In genomic region chr18:74182335-74182734, GRCh38 we compare ENCODE assay signal across 15 cellular contexts. TPM values are rescaled to one million over a fixed set of nuclear protein-coding genes. Genes with fewer than 3 reads are reported as not detected.
"Had no signal": no experiment of that assay in that cellular context is flagged by ENCODE, and none has a peak within 500 bp of the region (broad histone marks: within the 10 kb centered on the region; RNA-seq: fewer than 3 reads in every experiment).

No MANE protein-coding gene starts in this region.

- H3K4me1 ChIP-seq: Peyer's patch had no signal

- H3K27me3 ChIP-seq: MG63, Peyer's patch had no signal

- H3K36me3 ChIP-seq: MG63, Peyer's patch had no signal

- H3K9me3 ChIP-seq: MG63, Peyer's patch, SK-N-SH had no signal

- H3K9ac ChIP-seq: SK-N-SH had no signal

- H3K27ac ChIP-seq: Peyer's patch had no signal

- H3K4me3 ChIP-seq: MG63, Peyer's patch had no signal

- H3K4me2 ChIP-seq: SK-N-SH had no signal

- DNase-seq: IMR-90; Karpas-422; KG1; MG63; NCI-H1105 treated with DMSO at 0.1 percent for 48 hours; NCI-H1694 treated with DMSO at 0.1 percent for 48 hours; NCI-H1930; NCI-H2227 treated with DMSO at 0.1 percent for 48 hours; NCI-H524 treated with DMSO at 0.1 percent for 48 hours; NK-92 treated with Interleukin-12 subunit alpha and Interleukin-12 subunit beta, amount 100 ng/mL, for 24 hours; PC-3; Peyer's patch; SK-N-SH; SW 1271 had no signal

RNA-seq across cellular contexts. Expression of gene FBXO15, which starts 34.7 kb away (rescaled TPM):
- total RNA-seq: HT-29, Peyer's patch had no signal
